16 cellular contexts compared by ENCODE assay signal in genomic region chr16:1312903-1313302, GRCh38. TPM values are rescaled to one million over a fixed set of nuclear protein-coding genes. Genes with fewer than 3 reads are reported as not detected.
DNase-seq lines count a peak whose midpoint lies in the region; ATAC-seq and TF ChIP-seq lines count a peak whose summit lies in the region.
"Had no signal": no experiment of that assay in that cellular context is flagged by ENCODE, and none has a peak within 500 bp of the region (broad histone marks: within the 10 kb centered on the region; RNA-seq: fewer than 3 reads in every experiment).

No MANE protein-coding gene starts in this region.

- H3K4me1 ChIP-seq in NT2/D1 (ENCODE audit: insufficient read depth, insufficient read length) (peaks cover 20% of the 10 kb centered on the region), trophoblast cell (ENCODE audit: control insufficient read depth in 1 of 2, insufficient read depth in 2 of 2, low read length in 2 of 2) (peaks cover 11 to 13% of the 10 kb centered on the region in 2 experiments)

- peaks cover 46% of the 10 kb centered on the region for H3K79me2 ChIP-seq in trophoblast cell (ENCODE audit: control insufficient read depth, insufficient read depth, low read length, poor library complexity)

- H3K27me3 ChIP-seq in NT2/D1 (ENCODE audit: insufficient read depth, insufficient read length): no peaks in the 10 kb centered on the region
- H3K27me3 ChIP-seq in trophoblast cell (ENCODE audit: insufficient read depth, low read length): no peaks in the 10 kb centered on the region

- peaks cover 6% of the 10 kb centered on the region for H3K79me1 ChIP-seq in trophoblast cell (ENCODE audit: low read length)

- POLR2A ChIA-PET in activated CD4-positive, alpha-beta T cell treated with anti-CD3 and anti-CD28 coated beads, Interleukin-2, amount 10 ng/mL, durations not matched to agents 7 days and 5 days (lab: Charles Lee): no interaction called here

- no peak overlapping the region for H3K4me3 ChIP-seq in NT2/D1 (ENCODE audit: insufficient read length, low read depth)
- H3K4me3 ChIP-seq in trophoblast cell (ENCODE audit: low read depth, low read length): no peak overlapping the region
- H3K4me3 ChIP-seq: A549 had no signal

- H2BK120ac ChIP-seq in trophoblast cell (ENCODE audit: insufficient read depth, low read length, poor library complexity): no peak overlapping the region

- no peak overlapping the region for H3K4me2 ChIP-seq in trophoblast cell (ENCODE audit: low read length)

- CTCF ChIA-PET in activated CD4-positive, alpha-beta T cell treated with anti-CD3 and anti-CD28 coated beads, Interleukin-2, amount 10 ng/mL, durations not matched to agents 7 days and 5 days (lab: Charles Lee): no interaction called here

- peak overlapping the region; percentile 36 for H3K9ac ChIP-seq in NT2/D1 (ENCODE audit: insufficient read length, low read depth)
- H3K9ac ChIP-seq in trophoblast cell (ENCODE audit: low read length): no peak overlapping the region

- no peak overlapping the region for H2AK5ac ChIP-seq in trophoblast cell (ENCODE audit: low read length)

- peak overlapping the region; percentile 27 for H3K4me3 Mint-ChIP-seq in activated CD4-positive, alpha-beta T cell treated with anti-CD3 and anti-CD28 coated beads, Interleukin-2, amount 10 ng/mL, durations not matched to agents 7 days and 5 days
- H3K4me3 Mint-ChIP-seq in chondrocyte (ENCODE audit: unreplicated experiment): no peak overlapping the region

- H4K91ac ChIP-seq in trophoblast cell (ENCODE audit: low read depth, low read length): no peak overlapping the region

- H3K18ac ChIP-seq in trophoblast cell (ENCODE audit: low read length): no peak overlapping the region

- H3K23ac ChIP-seq in trophoblast cell (ENCODE audit: low read length): no peak overlapping the region

- peaks cover 75% of the 10 kb centered on the region for H3K36me3 ChIP-seq in NT2/D1 (ENCODE audit: insufficient read depth, insufficient read length, low read length)
- H3K36me3 ChIP-seq in trophoblast cell (ENCODE audit: control insufficient read depth in 1 of 2, insufficient read depth in 2 of 2, low read length in 2 of 2): peaks cover 53 to 59% of the 10 kb centered on the region in 2 experiments

- no peak overlapping the region for H4K8ac ChIP-seq in trophoblast cell (ENCODE audit: low read depth, low read length)

- H4K12ac ChIP-seq in trophoblast cell (ENCODE audit: low read depth, low read length): no peak overlapping the region

- H3K4ac ChIP-seq in trophoblast cell (ENCODE audit: low read depth, low read length): peak overlapping the region; percentile 96

- no peak overlapping the region for H3K27ac ChIP-seq in trophoblast cell (ENCODE audit: low read depth, low read length)
- H3K27ac ChIP-seq: A549 had no signal

- no peak overlapping the region for H2AFZ ChIP-seq in trophoblast cell (ENCODE audit: insufficient read depth, low read length, poor library complexity)

- no peaks in the 10 kb centered on the region for H3K9me3 Mint-ChIP-seq in activated CD4-positive, alpha-beta T cell treated with anti-CD3 and anti-CD28 coated beads, Interleukin-2, amount 10 ng/mL, durations not matched to agents 7 days and 5 days
- no peaks in the 10 kb centered on the region for H3K9me3 Mint-ChIP-seq in chondrocyte (ENCODE audit: low read depth)

- H3K14ac ChIP-seq in trophoblast cell (ENCODE audit: low read length): no peak overlapping the region

- no peak for ATAC-seq in GM18517 (IDR thresholded peaks at IDR 0.05; ENCODE audit: unreplicated experiment)
- ATAC-seq: A549; activated CD4-positive, CD25-positive, alpha-beta regulatory T cell treated with anti-CD3 and anti-CD28 coated beads, Interleukin-2, amount 50 U/mL, for 24 hours; sciatic nerve had no signal

- H3K4me1 Mint-ChIP-seq in activated CD4-positive, alpha-beta T cell treated with anti-CD3 and anti-CD28 coated beads, Interleukin-2, amount 10 ng/mL, durations not matched to agents 7 days and 5 days: peaks cover 24% of the 10 kb centered on the region
- H3K4me1 Mint-ChIP-seq in chondrocyte (ENCODE audit: low read depth): peaks cover 31% of the 10 kb centered on the region

- no peaks in the 10 kb centered on the region for H3K9me3 ChIP-seq in NT2/D1 (ENCODE audit: insufficient read depth, low read length)
- H3K9me3 ChIP-seq in trophoblast cell (ENCODE audit: insufficient read depth, low read depth, low read length): no peaks in the 10 kb centered on the region
- H3K9me3 ChIP-seq: A549 had no signal

- H2BK5ac ChIP-seq in trophoblast cell (ENCODE audit: low read depth, low read length, poor library complexity): no peak overlapping the region

- peaks cover 30% of the 10 kb centered on the region for H3K36me3 Mint-ChIP-seq in activated CD4-positive, alpha-beta T cell treated with anti-CD3 and anti-CD28 coated beads, Interleukin-2, amount 10 ng/mL, durations not matched to agents 7 days and 5 days (ENCODE audit: low read depth)
- H3K36me3 Mint-ChIP-seq in chondrocyte (ENCODE audit: low read depth): peaks cover 15% of the 10 kb centered on the region

- no peak for TF ChIP-seq CTCF in chondrocyte (IDR thresholded peaks at IDR 0.05)

- WGBS in trophoblast cell (ENCODE audit: extremely low coverage, insufficient coverage, insufficient read length): no CpG with 5 or more reads among the region's 15 CpGs

- no peak overlapping the region for H3K27ac Mint-ChIP-seq in activated CD4-positive, alpha-beta T cell treated with anti-CD3 and anti-CD28 coated beads, Interleukin-2, amount 10 ng/mL, durations not matched to agents 7 days and 5 days
- H3K27ac Mint-ChIP-seq in chondrocyte (ENCODE audit: unreplicated experiment): peak overlapping the region; percentile 27

- no peaks in the 10 kb centered on the region for H3K27me3 Mint-ChIP-seq in activated CD4-positive, alpha-beta T cell treated with anti-CD3 and anti-CD28 coated beads, Interleukin-2, amount 10 ng/mL, durations not matched to agents 7 days and 5 days
- H3K27me3 Mint-ChIP-seq in chondrocyte (ENCODE audit: low read depth): no peaks in the 10 kb centered on the region

- no peak overlapping the region for H2BK12ac ChIP-seq in trophoblast cell (ENCODE audit: low read length)

- no peak for DNase-seq in activated CD4-positive, alpha-beta T cell treated with anti-CD3 and anti-CD28 coated beads, Interleukin-2, amount 10 ng/mL, durations not matched to agents 7 days and 5 days
- DNase-seq in activated CD4-positive, alpha-beta T cell treated with anti-CD3 and anti-CD28 coated beads for 1 hour: no peak
- no peak for DNase-seq in NT2/D1 (ENCODE audit: low read depth, low spot score)
- no peak for DNase-seq in chondrocyte (ENCODE audit: low spot score)
- no peak for DNase-seq in trophoblast cell
- DNase-seq in ureter (ENCODE audit: low spot score): no peak
- DNase-seq in NCI-H446 treated with DMSO at 0.1 percent for 48 hours (lab: John Stamatoyannopoulos, UW): no peak
- DNase-seq: activated gamma-delta T cell, cerebellar nuclear complex, kidney, NCI-H1092 had no signal

RNA-seq across cellular contexts. Expression of gene UBE2I, which starts 3.5 kb away (rescaled TPM):
- total RNA-seq in activated CD4-positive, alpha-beta T cell treated with anti-CD3 and anti-CD28 coated beads, Interleukin-2, amount 10 ng/mL, durations not matched to agents 7 days and 5 days: 100 to 1,000 TPM; 204 to 222 TPM
- total RNA-seq in chondrocyte: 97.9 to 110 TPM (median 105 TPM) in 3 replicates
- polyA plus RNA-seq in trophoblast cell (2013): 191 and 198 TPM in 2 replicates
- total RNA-seq in ureter: 150 TPM

RNA-seq across cellular contexts. Expression of gene BAIAP3, which starts 20.5 kb away (rescaled TPM):
- total RNA-seq in activated CD4-positive, alpha-beta T cell treated with anti-CD3 and anti-CD28 coated beads, Interleukin-2, amount 10 ng/mL, durations not matched to agents 7 days and 5 days: 1 to 10 TPM in 1 of 2 experiments, under 1 TPM in 1; 0.83 to 1.6 TPM
- total RNA-seq in chondrocyte (0.36 to 1.7 TPM (median 1.5 TPM) in 3 replicates), ureter (3.9 TPM)
- 2.1 and 2.5 TPM in 2 replicates for polyA plus RNA-seq in trophoblast cell (2013)

RNA-seq across cellular contexts. Expression of gene TSR3, which starts 38.8 kb away (rescaled TPM):
- 10 to 100 TPM; 33.8 to 43.7 TPM for total RNA-seq in activated CD4-positive, alpha-beta T cell treated with anti-CD3 and anti-CD28 coated beads, Interleukin-2, amount 10 ng/mL, durations not matched to agents 7 days and 5 days
- total RNA-seq in chondrocyte: 52.2 to 56.8 TPM (median 56.0 TPM) in 3 replicates
- polyA plus RNA-seq in trophoblast cell (2013): 34.9 and 35.3 TPM in 2 replicates
- total RNA-seq in ureter: 38.2 TPM

RNA-seq across cellular contexts. Expression of gene GNPTG, which starts 38.8 kb away (rescaled TPM):
- total RNA-seq in activated CD4-positive, alpha-beta T cell treated with anti-CD3 and anti-CD28 coated beads, Interleukin-2, amount 10 ng/mL, durations not matched to agents 7 days and 5 days: 10 to 100 TPM; 34.3 to 36.9 TPM
- 58.3 to 68.4 TPM (median 60.7 TPM) in 3 replicates for total RNA-seq in chondrocyte
- 23.8 and 24.6 TPM in 2 replicates for polyA plus RNA-seq in trophoblast cell (2013)
- 67.6 TPM for total RNA-seq in ureter

RNA-seq across cellular contexts. Expression of gene TPSD1, which starts 57.0 kb away (rescaled TPM):
- total RNA-seq in activated CD4-positive, alpha-beta T cell treated with anti-CD3 and anti-CD28 coated beads, Interleukin-2, amount 10 ng/mL, durations not matched to agents 7 days and 5 days: not detected
- total RNA-seq in chondrocyte (not detected in 3 replicates), ureter (5.0 TPM)
- polyA plus RNA-seq in trophoblast cell (2013): not detected in 2 replicates
- total RNA-seq: glomerular endothelial cell had no signal
- polyA plus RNA-seq: A549 had no signal
